Comparison of ENCODE assay signal across 27 cellular contexts in genomic region chr11:97938789-97939188, GRCh38.
DNase-seq lines count a peak whose midpoint lies in the region; ATAC-seq and TF ChIP-seq lines count a peak whose summit lies in the region.
"Had no signal": no experiment of that assay in that cellular context is flagged by ENCODE, and none has a peak within 500 bp of the region (broad histone marks: within the 10 kb centered on the region; RNA-seq: fewer than 3 reads in every experiment).

No MANE protein-coding gene starts in this region.

- CTCF ChIA-PET in CD8-positive, alpha-beta T cell (lab: Charles Lee) = no interaction called here

- no peaks in the 10 kb centered on the region for H3K4me1 Mint-ChIP-seq in neural progenitor cell
- H3K4me1 Mint-ChIP-seq in CD8-positive, alpha-beta T cell (ENCODE audit: low read depth) = no peaks in the 10 kb centered on the region
- H3K4me1 Mint-ChIP-seq: CD4-positive, alpha-beta memory T cell had no signal

- H3K9ac ChIP-seq in NT2/D1 (ENCODE audit: insufficient read length, low read depth) = no peak overlapping the region
- no peak overlapping the region for H3K9ac ChIP-seq in neural progenitor cell
- H3K9ac ChIP-seq: BLaER1 treated with 17β-estradiol and CSF1 and Interleukin-3, amounts not matched to agents 10 nM and 100 nM had no signal

- no peak overlapping the region for H3K27ac ChIP-seq in neural progenitor cell
- H3K27ac ChIP-seq in substantia nigra (ENCODE audit: low read depth, low read length, poor library complexity, severe bottlenecking) = no peak overlapping the region
- no peak overlapping the region for H3K27ac ChIP-seq in CD8-positive, alpha-beta T cell (ENCODE audit: low read depth, low read length)
- H3K27ac ChIP-seq: 22Rv1; BLaER1 treated with 17β-estradiol and CSF1 and Interleukin-3, amounts not matched to agents 10 nM and 100 nM; SK-N-MC had no signal

- H3K4me3 ChIP-seq in NT2/D1 (ENCODE audit: insufficient read length, low read depth) (no peak overlapping the region), neural progenitor cell (no peak overlapping the region)
- H3K4me3 ChIP-seq in CD8-positive, alpha-beta T cell (ENCODE audit: low read depth, low read length) = no peak overlapping the region
- H3K4me3 ChIP-seq: BLaER1 treated with 17β-estradiol and CSF1 and Interleukin-3, amounts not matched to agents 10 nM and 100 nM; K562; SK-N-MC had no signal

- POLR2A ChIA-PET in CD8-positive, alpha-beta T cell (lab: Charles Lee) = no interaction called here

- no peak for ATAC-seq in HG03432 (IDR thresholded peaks at IDR 0.05; ENCODE audit: unreplicated experiment)
- no peak for ATAC-seq in CD8-positive, alpha-beta T cell
- ATAC-seq: HepG2, K562, Right ventricle myocardium inferior had no signal

- H3K27me3 ChIP-seq in NT2/D1 (ENCODE audit: insufficient read depth, insufficient read length) (no peaks in the 10 kb centered on the region), neural progenitor cell (no peaks in the 10 kb centered on the region)
- H3K27me3 ChIP-seq in CD8-positive, alpha-beta T cell (ENCODE audit: insufficient read depth, low read length) = no peaks in the 10 kb centered on the region
- H3K27me3 ChIP-seq: BLaER1 treated with 17β-estradiol and CSF1 and Interleukin-3, amounts not matched to agents 10 nM and 100 nM had no signal

- DNase-seq in DMS53 (lab: John Stamatoyannopoulos, UW) = peak; percentile 12
- no peak for DNase-seq in DMS53 treated with DMSO at 0.1 percent for 48 hours (lab: John Stamatoyannopoulos, UW; ENCODE audit: unreplicated experiment)
- peak; percentile 3 for DNase-seq in NT2/D1 (ENCODE audit: low read depth, low spot score)
- peak; percentile 9 for DNase-seq in iPS DF 19.7 (ENCODE audit: low read depth, low spot score)
- peak; percentile 18 for DNase-seq in neural progenitor cell (ENCODE audit: low spot score)
- DNase-seq in substantia nigra (lab: John Stamatoyannopoulos, UW) = no peak
- no peak for DNase-seq in CD8-positive, alpha-beta T cell
- DNase-seq: ACHN; CD4-positive, alpha-beta memory T cell; EL; GF-D8; H7; HFFc6; MM.1S; NCI-H1092; NCI-H1436 treated with DMSO at 0.1 percent for 48 hours; NCI-H2029 treated with DMSO at 0.1 percent for 48 hours; NCI-H748 treated with DMSO at 0.1 percent for 48 hours; OCI-M1; SW 1271 had no signal

- no peaks in the 10 kb centered on the region for H4K20me1 ChIP-seq in neural progenitor cell (ENCODE audit: low read depth)
- H4K20me1 ChIP-seq: BLaER1 treated with 17β-estradiol and CSF1 and Interleukin-3, amounts not matched to agents 10 nM and 100 nM had no signal

- H2AFZ ChIP-seq in neural progenitor cell (replicated peaks) = no peak overlapping the region

- H3F3A ChIP-seq in neural progenitor cell (ENCODE audit: low read depth) = no peaks in the 10 kb centered on the region

- no peak overlapping the region for H3K4me3 Mint-ChIP-seq in neural progenitor cell
- H3K4me3 Mint-ChIP-seq in CD8-positive, alpha-beta T cell = no peak overlapping the region
- H3K4me3 Mint-ChIP-seq: CD4-positive, alpha-beta memory T cell; HFFc6 had no signal

- no peak for TF ChIP-seq CTCF in neural progenitor cell (IDR thresholded peaks at IDR 0.05)
- no peak for TF ChIP-seq CTCF in CD8-positive, alpha-beta T cell (IDR thresholded peaks at IDR 0.05)

- H3K79me2 ChIP-seq in neural progenitor cell (ENCODE audit: low read depth) = no peaks in the 10 kb centered on the region

- no peaks in the 10 kb centered on the region for H3K9me3 ChIP-seq in NT2/D1 (ENCODE audit: insufficient read depth, low read length)
- H3K9me3 ChIP-seq in neural progenitor cell (ENCODE audit: low read depth) = no peaks in the 10 kb centered on the region
- H3K9me3 ChIP-seq in CD8-positive, alpha-beta T cell (ENCODE audit: low read length) = no peaks in the 10 kb centered on the region
- H3K9me3 ChIP-seq: BLaER1 treated with 17β-estradiol and CSF1 and Interleukin-3, amounts not matched to agents 10 nM and 100 nM had no signal

- no peaks in the 10 kb centered on the region for H3K36me3 Mint-ChIP-seq in neural progenitor cell
- no peaks in the 10 kb centered on the region for H3K36me3 Mint-ChIP-seq in CD8-positive, alpha-beta T cell
- H3K36me3 Mint-ChIP-seq: CD4-positive, alpha-beta memory T cell had no signal

- no peaks in the 10 kb centered on the region for H3K27me3 Mint-ChIP-seq in neural progenitor cell (ENCODE audit: insufficient read depth, low read depth)
- H3K27me3 Mint-ChIP-seq in CD8-positive, alpha-beta T cell (ENCODE audit: low read depth) = no peaks in the 10 kb centered on the region
- H3K27me3 Mint-ChIP-seq: CD4-positive, alpha-beta memory T cell had no signal

- H3K27ac Mint-ChIP-seq in neural progenitor cell = no peak overlapping the region
- no peak overlapping the region for H3K27ac Mint-ChIP-seq in CD8-positive, alpha-beta T cell
- H3K27ac Mint-ChIP-seq: CD4-positive, alpha-beta memory T cell; HFFc6 had no signal

- intact Hi-C loops in CD8-positive, alpha-beta T cell (cut with DNase I, micrococcal nuclease) = no loop called here

- no peaks in the 10 kb centered on the region for H3K9me3 Mint-ChIP-seq in neural progenitor cell
- peaks cover 9% of the 10 kb centered on the region for H3K9me3 Mint-ChIP-seq in CD8-positive, alpha-beta T cell
- H3K9me3 Mint-ChIP-seq: HFFc6 had no signal

- no peak overlapping the region for H3K4me2 ChIP-seq in neural progenitor cell
- H3K4me2 ChIP-seq: BLaER1 treated with 17β-estradiol and CSF1 and Interleukin-3, amounts not matched to agents 10 nM and 100 nM had no signal

- H3K4me1 ChIP-seq in NT2/D1 (ENCODE audit: insufficient read depth, insufficient read length) = no peaks in the 10 kb centered on the region
- no peaks in the 10 kb centered on the region for H3K4me1 ChIP-seq in neural progenitor cell
- no peaks in the 10 kb centered on the region for H3K4me1 ChIP-seq in CD8-positive, alpha-beta T cell (ENCODE audit: insufficient read depth, low read length)
- H3K4me1 ChIP-seq: BLaER1 treated with 17β-estradiol and CSF1 and Interleukin-3, amounts not matched to agents 10 nM and 100 nM had no signal

- H3K36me3 ChIP-seq in NT2/D1 (ENCODE audit: insufficient read depth, insufficient read length, low read length) (no peaks in the 10 kb centered on the region), neural progenitor cell (no peaks in the 10 kb centered on the region)
- H3K36me3 ChIP-seq in CD8-positive, alpha-beta T cell (ENCODE audit: insufficient read depth, low read length) = no peaks in the 10 kb centered on the region
- H3K36me3 ChIP-seq: BLaER1 treated with 17β-estradiol and CSF1 and Interleukin-3, amounts not matched to agents 10 nM and 100 nM had no signal

Comparison
In these comparisons a context has a peak if more than half of its experiments do, and no peak if none do; other contexts are left out.
1. DNase-seq: peak in DMS53 (single experiment), NT2/D1 (single experiment), iPS DF 19.7 (single experiment) and neural progenitor cell (single experiment); none in DMS53 treated with DMSO at 0.1 percent for 48 hours (single experiment), substantia nigra (0 of 49) and CD8-positive, alpha-beta T cell (0 of 7).